2 cellular contexts compared by ENCODE assay signal in the genomic region with DNA sequence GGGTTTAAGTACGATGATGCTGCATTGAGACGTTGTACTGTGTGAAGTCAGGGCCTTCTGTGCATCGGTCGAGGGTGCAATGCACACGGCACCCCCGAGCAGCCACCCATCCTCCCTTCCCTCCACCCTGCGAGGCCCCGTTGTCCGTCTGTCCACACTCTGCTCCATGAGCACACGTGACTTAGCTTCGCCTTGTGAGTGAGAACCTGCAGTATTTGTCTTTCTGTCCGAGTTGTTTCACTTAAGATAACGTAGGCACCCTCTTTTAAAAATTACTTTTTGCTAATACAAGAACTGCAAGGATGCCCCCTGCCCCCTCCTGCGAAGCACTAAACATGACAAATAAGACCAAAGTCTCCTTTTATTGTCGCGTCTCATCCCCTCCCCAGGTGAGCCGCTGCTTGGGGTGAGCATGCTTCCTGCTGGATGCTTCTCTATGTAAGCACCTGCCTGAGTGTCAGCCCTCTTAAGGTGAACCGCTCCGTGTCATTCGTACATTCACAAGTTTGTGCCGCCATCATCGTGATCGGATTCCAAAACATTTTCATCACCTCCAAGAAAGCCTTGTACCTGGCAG.
A peak's percentile ranks its signal among the peaks of the same experiment; 100 is the strongest.
TF ChIP-seq lines count a peak whose summit lies in the region.

No MANE protein-coding gene starts in this region.

TF ChIP-seq in HepG2, 621 proteins besides CTCF, POLR2A, EP300 and RAD21:
- TF ChIP-seq POLR2AphosphoS5 (IDR thresholded peaks at IDR 0.05; ENCODE audit: low read depth, low read length) (no peak), ZNF749 (CRISPR knock-in tag; IDR thresholded peaks at IDR 0.05; ENCODE audit: borderline replicate concordance) (0 out of 2 replicates have a peak, but pooled peaks have one; percentile 10), BHLHE40 (IDR thresholded peaks at IDR 0.05; ENCODE audit: low read length) (0 out of 2 replicates have a peak, but pooled peaks have one; percentile 11), ZNF891 (CRISPR knock-in tag; IDR thresholded peaks at IDR 0.05) (no peak)
- TF ChIP-seq, protein P1, sequence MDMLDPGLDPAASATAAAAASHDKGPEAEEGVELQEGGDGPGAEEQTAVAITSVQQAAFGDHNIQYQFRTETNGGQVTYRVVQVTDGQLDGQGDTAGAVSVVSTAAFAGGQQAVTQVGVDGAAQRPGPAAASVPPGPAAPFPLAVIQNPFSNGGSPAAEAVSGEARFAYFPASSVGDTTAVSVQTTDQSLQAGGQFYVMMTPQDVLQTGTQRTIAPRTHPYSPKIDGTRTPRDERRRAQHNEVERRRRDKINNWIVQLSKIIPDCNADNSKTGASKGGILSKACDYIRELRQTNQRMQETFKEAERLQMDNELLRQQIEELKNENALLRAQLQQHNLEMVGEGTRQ (IDR thresholded peaks at IDR 0.05; ENCODE audit: low read depth, low read length): peak; percentile 18; the same call in 1 of the 2 replicates
- TF ChIP-seq, protein P1 (CRISPR knock-in tag; IDR thresholded peaks at IDR 0.05; ENCODE audit: borderline replicate concordance): no peak; the same call in 1 of the 2 replicates

TF ChIP-seq in WTC11, 78 proteins besides CTCF, POLR2A, EP300 and RAD21:
- TF ChIP-seq, protein P2, sequence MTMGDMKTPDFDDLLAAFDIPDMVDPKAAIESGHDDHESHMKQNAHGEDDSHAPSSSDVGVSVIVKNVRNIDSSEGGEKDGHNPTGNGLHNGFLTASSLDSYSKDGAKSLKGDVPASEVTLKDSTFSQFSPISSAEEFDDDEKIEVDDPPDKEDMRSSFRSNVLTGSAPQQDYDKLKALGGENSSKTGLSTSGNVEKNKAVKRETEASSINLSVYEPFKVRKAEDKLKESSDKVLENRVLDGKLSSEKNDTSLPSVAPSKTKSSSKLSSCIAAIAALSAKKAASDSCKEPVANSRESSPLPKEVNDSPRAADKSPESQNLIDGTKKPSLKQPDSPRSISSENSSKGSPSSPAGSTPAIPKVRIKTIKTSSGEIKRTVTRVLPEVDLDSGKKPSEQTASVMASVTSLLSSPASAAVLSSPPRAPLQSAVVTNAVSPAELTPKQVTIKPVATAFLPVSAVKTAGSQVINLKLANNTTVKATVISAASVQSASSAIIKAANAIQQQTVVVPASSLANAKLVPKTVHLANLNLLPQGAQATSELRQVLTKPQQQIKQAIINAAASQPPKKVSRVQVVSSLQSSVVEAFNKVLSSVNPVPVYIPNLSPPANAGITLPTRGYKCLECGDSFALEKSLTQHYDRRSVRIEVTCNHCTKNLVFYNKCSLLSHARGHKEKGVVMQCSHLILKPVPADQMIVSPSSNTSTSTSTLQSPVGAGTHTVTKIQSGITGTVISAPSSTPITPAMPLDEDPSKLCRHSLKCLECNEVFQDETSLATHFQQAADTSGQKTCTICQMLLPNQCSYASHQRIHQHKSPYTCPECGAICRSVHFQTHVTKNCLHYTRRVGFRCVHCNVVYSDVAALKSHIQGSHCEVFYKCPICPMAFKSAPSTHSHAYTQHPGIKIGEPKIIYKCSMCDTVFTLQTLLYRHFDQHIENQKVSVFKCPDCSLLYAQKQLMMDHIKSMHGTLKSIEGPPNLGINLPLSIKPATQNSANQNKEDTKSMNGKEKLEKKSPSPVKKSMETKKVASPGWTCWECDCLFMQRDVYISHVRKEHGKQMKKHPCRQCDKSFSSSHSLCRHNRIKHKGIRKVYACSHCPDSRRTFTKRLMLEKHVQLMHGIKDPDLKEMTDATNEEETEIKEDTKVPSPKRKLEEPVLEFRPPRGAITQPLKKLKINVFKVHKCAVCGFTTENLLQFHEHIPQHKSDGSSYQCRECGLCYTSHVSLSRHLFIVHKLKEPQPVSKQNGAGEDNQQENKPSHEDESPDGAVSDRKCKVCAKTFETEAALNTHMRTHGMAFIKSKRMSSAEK (CRISPR knock-in tag; IDR thresholded peaks at IDR 0.05; ENCODE audit: borderline replicate concordance): no peak
- TF ChIP-seq, protein P1 (CRISPR knock-in tag; IDR thresholded peaks at IDR 0.05): 0 out of 2 replicates have a peak, but pooled peaks have one; percentile 41
